In the genomic region with DNA sequence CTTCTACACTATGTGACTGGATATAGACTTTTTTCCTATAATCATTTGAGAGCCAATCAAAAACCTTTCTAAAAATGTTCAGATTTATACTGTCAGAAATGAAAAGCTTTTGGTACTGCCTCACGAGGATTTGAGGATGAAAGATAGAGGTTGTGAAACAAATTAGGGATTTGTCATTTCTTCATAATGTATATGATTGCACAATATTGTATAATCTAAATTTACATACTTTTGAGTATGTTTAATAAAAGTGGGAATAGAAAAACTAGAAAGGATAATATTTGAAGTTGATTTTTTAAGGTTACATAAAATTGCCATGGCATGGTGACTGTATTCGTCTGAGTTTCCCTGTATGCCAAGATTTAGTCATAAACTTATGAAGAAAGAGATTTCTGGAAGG, we compare ENCODE assay signal across 1 cellular context.
A peak's percentile ranks its signal among the peaks of the same experiment; 100 is the strongest.
TF ChIP-seq lines count a peak whose summit lies in the region.

No MANE protein-coding gene starts in this region.

TF ChIP-seq in K562, 482 proteins besides CTCF, POLR2A, EP300 and RAD21 (continued from another document):
- TF ChIP-seq CEBPB (tag; IDR thresholded peaks at IDR 0.05) (peak; percentile 71), SIX5 (IDR thresholded peaks at IDR 0.05; ENCODE audit: borderline replicate concordance in 1 of 2, insufficient read depth in 1 of 2, low read depth in 1 of 2, low read length in 2 of 2) (no peak), E2F1 (CRISPR knock-in tag; IDR thresholded peaks at IDR 0.05) (no peak), ZNF280B (CRISPR knock-in tag; IDR thresholded peaks at IDR 0.05) (no peak), KAT2B (IDR thresholded peaks at IDR 0.05; ENCODE audit: low read depth, low read length) (no peak), BRF1 (IDR thresholded peaks at IDR 0.05; ENCODE audit: borderline replicate concordance, extremely low read depth, insufficient read length) (no peak), POLR2AphosphoS5 (IDR thresholded peaks at IDR 0.05; ENCODE audit: control insufficient read depth, insufficient read depth, low read depth, low read length) (no peak)
- TF ChIP-seq, protein P1, sequence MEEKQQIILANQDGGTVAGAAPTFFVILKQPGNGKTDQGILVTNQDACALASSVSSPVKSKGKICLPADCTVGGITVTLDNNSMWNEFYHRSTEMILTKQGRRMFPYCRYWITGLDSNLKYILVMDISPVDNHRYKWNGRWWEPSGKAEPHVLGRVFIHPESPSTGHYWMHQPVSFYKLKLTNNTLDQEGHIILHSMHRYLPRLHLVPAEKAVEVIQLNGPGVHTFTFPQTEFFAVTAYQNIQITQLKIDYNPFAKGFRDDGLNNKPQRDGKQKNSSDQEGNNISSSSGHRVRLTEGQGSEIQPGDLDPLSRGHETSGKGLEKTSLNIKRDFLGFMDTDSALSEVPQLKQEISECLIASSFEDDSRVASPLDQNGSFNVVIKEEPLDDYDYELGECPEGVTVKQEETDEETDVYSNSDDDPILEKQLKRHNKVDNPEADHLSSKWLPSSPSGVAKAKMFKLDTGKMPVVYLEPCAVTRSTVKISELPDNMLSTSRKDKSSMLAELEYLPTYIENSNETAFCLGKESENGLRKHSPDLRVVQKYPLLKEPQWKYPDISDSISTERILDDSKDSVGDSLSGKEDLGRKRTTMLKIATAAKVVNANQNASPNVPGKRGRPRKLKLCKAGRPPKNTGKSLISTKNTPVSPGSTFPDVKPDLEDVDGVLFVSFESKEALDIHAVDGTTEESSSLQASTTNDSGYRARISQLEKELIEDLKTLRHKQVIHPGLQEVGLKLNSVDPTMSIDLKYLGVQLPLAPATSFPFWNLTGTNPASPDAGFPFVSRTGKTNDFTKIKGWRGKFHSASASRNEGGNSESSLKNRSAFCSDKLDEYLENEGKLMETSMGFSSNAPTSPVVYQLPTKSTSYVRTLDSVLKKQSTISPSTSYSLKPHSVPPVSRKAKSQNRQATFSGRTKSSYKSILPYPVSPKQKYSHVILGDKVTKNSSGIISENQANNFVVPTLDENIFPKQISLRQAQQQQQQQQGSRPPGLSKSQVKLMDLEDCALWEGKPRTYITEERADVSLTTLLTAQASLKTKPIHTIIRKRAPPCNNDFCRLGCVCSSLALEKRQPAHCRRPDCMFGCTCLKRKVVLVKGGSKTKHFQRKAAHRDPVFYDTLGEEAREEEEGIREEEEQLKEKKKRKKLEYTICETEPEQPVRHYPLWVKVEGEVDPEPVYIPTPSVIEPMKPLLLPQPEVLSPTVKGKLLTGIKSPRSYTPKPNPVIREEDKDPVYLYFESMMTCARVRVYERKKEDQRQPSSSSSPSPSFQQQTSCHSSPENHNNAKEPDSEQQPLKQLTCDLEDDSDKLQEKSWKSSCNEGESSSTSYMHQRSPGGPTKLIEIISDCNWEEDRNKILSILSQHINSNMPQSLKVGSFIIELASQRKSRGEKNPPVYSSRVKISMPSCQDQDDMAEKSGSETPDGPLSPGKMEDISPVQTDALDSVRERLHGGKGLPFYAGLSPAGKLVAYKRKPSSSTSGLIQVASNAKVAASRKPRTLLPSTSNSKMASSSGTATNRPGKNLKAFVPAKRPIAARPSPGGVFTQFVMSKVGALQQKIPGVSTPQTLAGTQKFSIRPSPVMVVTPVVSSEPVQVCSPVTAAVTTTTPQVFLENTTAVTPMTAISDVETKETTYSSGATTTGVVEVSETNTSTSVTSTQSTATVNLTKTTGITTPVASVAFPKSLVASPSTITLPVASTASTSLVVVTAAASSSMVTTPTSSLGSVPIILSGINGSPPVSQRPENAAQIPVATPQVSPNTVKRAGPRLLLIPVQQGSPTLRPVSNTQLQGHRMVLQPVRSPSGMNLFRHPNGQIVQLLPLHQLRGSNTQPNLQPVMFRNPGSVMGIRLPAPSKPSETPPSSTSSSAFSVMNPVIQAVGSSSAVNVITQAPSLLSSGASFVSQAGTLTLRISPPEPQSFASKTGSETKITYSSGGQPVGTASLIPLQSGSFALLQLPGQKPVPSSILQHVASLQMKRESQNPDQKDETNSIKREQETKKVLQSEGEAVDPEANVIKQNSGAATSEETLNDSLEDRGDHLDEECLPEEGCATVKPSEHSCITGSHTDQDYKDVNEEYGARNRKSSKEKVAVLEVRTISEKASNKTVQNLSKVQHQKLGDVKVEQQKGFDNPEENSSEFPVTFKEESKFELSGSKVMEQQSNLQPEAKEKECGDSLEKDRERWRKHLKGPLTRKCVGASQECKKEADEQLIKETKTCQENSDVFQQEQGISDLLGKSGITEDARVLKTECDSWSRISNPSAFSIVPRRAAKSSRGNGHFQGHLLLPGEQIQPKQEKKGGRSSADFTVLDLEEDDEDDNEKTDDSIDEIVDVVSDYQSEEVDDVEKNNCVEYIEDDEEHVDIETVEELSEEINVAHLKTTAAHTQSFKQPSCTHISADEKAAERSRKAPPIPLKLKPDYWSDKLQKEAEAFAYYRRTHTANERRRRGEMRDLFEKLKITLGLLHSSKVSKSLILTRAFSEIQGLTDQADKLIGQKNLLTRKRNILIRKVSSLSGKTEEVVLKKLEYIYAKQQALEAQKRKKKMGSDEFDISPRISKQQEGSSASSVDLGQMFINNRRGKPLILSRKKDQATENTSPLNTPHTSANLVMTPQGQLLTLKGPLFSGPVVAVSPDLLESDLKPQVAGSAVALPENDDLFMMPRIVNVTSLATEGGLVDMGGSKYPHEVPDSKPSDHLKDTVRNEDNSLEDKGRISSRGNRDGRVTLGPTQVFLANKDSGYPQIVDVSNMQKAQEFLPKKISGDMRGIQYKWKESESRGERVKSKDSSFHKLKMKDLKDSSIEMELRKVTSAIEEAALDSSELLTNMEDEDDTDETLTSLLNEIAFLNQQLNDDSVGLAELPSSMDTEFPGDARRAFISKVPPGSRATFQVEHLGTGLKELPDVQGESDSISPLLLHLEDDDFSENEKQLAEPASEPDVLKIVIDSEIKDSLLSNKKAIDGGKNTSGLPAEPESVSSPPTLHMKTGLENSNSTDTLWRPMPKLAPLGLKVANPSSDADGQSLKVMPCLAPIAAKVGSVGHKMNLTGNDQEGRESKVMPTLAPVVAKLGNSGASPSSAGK (IDR thresholded peaks at IDR 0.05) = no peak
